Comparison of ENCODE assay signal across 17 cellular contexts in the genomic region with DNA sequence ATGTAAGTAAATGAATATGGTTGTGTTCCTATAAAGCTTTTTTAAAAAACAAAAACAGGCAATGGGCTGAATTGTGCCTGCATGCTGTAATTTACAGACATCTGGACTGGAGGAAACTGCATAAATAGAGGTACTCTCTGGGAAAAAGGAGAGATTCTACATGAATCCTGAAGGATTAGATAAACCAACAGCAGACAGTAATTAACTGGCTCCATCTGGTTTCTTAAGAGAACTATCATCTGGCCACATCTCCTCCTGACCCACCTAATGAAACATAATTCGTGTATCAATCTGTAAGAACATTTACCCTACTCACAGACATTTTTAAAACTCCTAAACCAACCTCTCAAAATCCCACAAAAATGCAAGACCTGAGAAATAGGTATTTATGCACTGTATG.
DNase-seq lines count a peak whose midpoint lies in the region; ATAC-seq and TF ChIP-seq lines count a peak whose summit lies in the region.
"Had no signal": no experiment of that assay in that cellular context is flagged by ENCODE, and none has a peak within 500 bp of the region (broad histone marks: within the 10 kb centered on the region; RNA-seq: fewer than 3 reads in every experiment).

No MANE protein-coding gene starts in this region.

- peaks cover 0 to 4% (median 0%) of the 10 kb centered on the region in 3 donors for H3K27me3 Mint-ChIP-seq in CD14-positive monocyte (ENCODE audit: low read depth in 3 of 3)
- H3K27me3 Mint-ChIP-seq: CD4-positive, alpha-beta T cell had no signal

- H3K36me3 ChIP-seq in WERI-Rb-1: no peaks in the 10 kb centered on the region
- H3K36me3 ChIP-seq: BE2C had no signal

- DNase-seq in D341Med (ENCODE audit: low spot score) (peak; percentile 30), DMS 273 treated with DMSO at 0.1 percent for 48 hours (lab: John Stamatoyannopoulos, UW) (peak; percentile 62), NCI-H69 (lab: John Stamatoyannopoulos, UW) (peak; percentile 33), WERI-Rb-1 (no peak), superior temporal gyrus (ENCODE audit: extremely low spot score) (no peak), CD14-positive monocyte (ENCODE audit: low spot score) (no peak), cerebellar nuclear complex (lab: John Stamatoyannopoulos, UW) (no peak)
- DNase-seq: BE2C; C1 segment of cervical spinal cord; Caco-2; CD4-positive, alpha-beta T cell; GOT3; H7; HFFc6; KG1 had no signal

- H3K36me3 Mint-ChIP-seq in CD14-positive monocyte: no peaks in the 10 kb centered on the region

- no peak for TF ChIP-seq CTCF in WERI-Rb-1 (IDR thresholded peaks at IDR 0.05; ENCODE audit: low read depth, low read length)
- TF ChIP-seq CTCF in CD14-positive monocyte (IDR thresholded peaks at IDR 0.05): no peak

- peaks cover 0 to 7% (median 0%) of the 10 kb centered on the region in 7 donors for H3K9me3 Mint-ChIP-seq in CD14-positive monocyte
- H3K9me3 Mint-ChIP-seq: CD4-positive, alpha-beta T cell had no signal

- H3K27ac ChIP-seq in WERI-Rb-1: peak overlapping the region; percentile 29; the same call in 1 of the 2 replicates

- H3K27me3 ChIP-seq in WERI-Rb-1 (ENCODE audit: insufficient read depth, low read depth, severe bottlenecking): no peaks in the 10 kb centered on the region
- H3K27me3 ChIP-seq: BE2C had no signal

- no peak overlapping the region for H3K4me3 ChIP-seq in WERI-Rb-1 (ENCODE audit: low read depth, low read length)

- no peak for ATAC-seq in HG03439 (IDR thresholded peaks at IDR 0.05; ENCODE audit: unreplicated experiment)
- ATAC-seq: HCT116 had no signal

- intact Hi-C loops in CD14-positive monocyte (cut with micrococcal nuclease): no loop called here

- no peak overlapping the region for H3K27ac Mint-ChIP-seq in CD14-positive monocyte
- H3K27ac Mint-ChIP-seq: CD4-positive, alpha-beta T cell; HFFc6 had no signal

- no peaks in the 10 kb centered on the region for H3K4me1 Mint-ChIP-seq in CD14-positive monocyte

- H3K9me3 ChIP-seq in WERI-Rb-1 (ENCODE audit: severe bottlenecking): peaks cover 5% of the 10 kb centered on the region
- H3K9me3 ChIP-seq: BE2C, Caco-2 had no signal

- H3K4me3 Mint-ChIP-seq in CD14-positive monocyte: no peak overlapping the region
- H3K4me3 Mint-ChIP-seq: CD4-positive, alpha-beta T cell; HFFc6 had no signal

Comparison
In these comparisons a context has a peak if more than half of its experiments do, and no peak if none do; other contexts are left out.
1. DNase-seq: peak in D341Med (single experiment), DMS 273 treated with DMSO at 0.1 percent for 48 hours (single experiment) and NCI-H69 (single experiment); none in WERI-Rb-1 (single experiment), superior temporal gyrus (single experiment), CD14-positive monocyte (single experiment) and cerebellar nuclear complex (0 of 2).